7 cellular contexts compared by ENCODE assay signal in genomic region chr10:78033623-78034470, GRCh38. TPM values are rescaled to one million over a fixed set of nuclear protein-coding genes. Genes with fewer than 3 reads are reported as not detected.
A peak's percentile ranks its signal among the peaks of the same experiment; 100 is the strongest.
DNase-seq lines count a peak whose midpoint lies in the region; ATAC-seq and TF ChIP-seq lines count a peak whose summit lies in the region.

RPS24 (plus strand) TSS chr10:78033863; CDS start chr10:78033902, 39 bp downstream.

- DNase-seq in NCI-H2081 (lab: John Stamatoyannopoulos, UW) (peak; percentile 93 to 95), T1000 (lab: John Stamatoyannopoulos, UW) (peak; percentile 95), astrocyte of the hippocampus (ENCODE audit: low read depth, low spot score) (peak; percentile 99), hepatocyte (ENCODE audit: low spot score) (peak; percentile 99), renal cortical epithelial cell (ENCODE audit: low read depth) (peak; percentile 96)

- no peaks in the 10 kb centered on the region for H3K36me3 ChIP-seq in hepatocyte (replicated peaks; ENCODE audit: insufficient read depth, low read depth)

- H3K4me3 ChIP-seq in hepatocyte, result peak within 1 kb of the TSS; percentile 37

- WGBS in hepatocyte (ENCODE audit: low lambda C conversion rate, missing lambda C conversion rate), result under 1% methylated on average over 29 of the region's 55 CpGs

- no peaks in the 10 kb centered on the region for H3K27me3 ChIP-seq in hepatocyte

- H3K79me2 ChIP-seq in hepatocyte, result peaks cover 51% of the 10 kb centered on the region

- H3K9me2 ChIP-seq in hepatocyte (replicated peaks; ENCODE audit: insufficient read depth), result no peaks in the 10 kb centered on the region

- peak within 1 kb of the TSS; percentile 77 for H3K27ac ChIP-seq in hepatocyte

- H3K9me3 ChIP-seq in hepatocyte (ENCODE audit: low read depth), result no peaks in the 10 kb centered on the region

- H3K4me1 ChIP-seq in hepatocyte (ENCODE audit: insufficient read depth), result peaks cover 12% of the 10 kb centered on the region

- no peak for TF ChIP-seq CTCF in hepatocyte (IDR thresholded peaks at IDR 0.05; ENCODE audit: poor library complexity)

- peak within 1 kb of the TSS; percentile 91 for H3K4me2 ChIP-seq in hepatocyte

- peaks cover 32% of the 10 kb centered on the region for H4K20me1 ChIP-seq in hepatocyte (ENCODE audit: insufficient read depth, poor library complexity, severe bottlenecking)

- ATAC-seq in GM18508 (IDR thresholded peaks at IDR 0.05; ENCODE audit: insufficient read depth, unreplicated experiment) (peak; percentile 73), HG03025 (IDR thresholded peaks at IDR 0.05; ENCODE audit: low FRiP score, unreplicated experiment) (peak; percentile 71)

- peak within 1 kb of the TSS; percentile 58 for H2AFZ ChIP-seq in hepatocyte

RNA-seq across cellular contexts. Expression of gene RPS24, which starts in this region (rescaled TPM):
- 2,225 and 2,372 TPM in 2 replicates for total RNA-seq in hepatocyte
- 391 and 461 TPM in 2 replicates for polyA plus RNA-seq in hepatocyte
- 1,978 and 2,508 TPM in 2 replicates for total RNA-seq in renal cortical epithelial cell

Comparison
In these comparisons a context has a peak if more than half of its experiments do, and no peak if none do; other contexts are left out.
1. Peak in every context shown above with its lines: DNase-seq, ATAC-seq, H3K4me3 ChIP-seq and H3K27ac ChIP-seq.